10 cellular contexts compared by ENCODE assay signal in genomic region chr4:110959041-110959643, GRCh38.
DNase-seq lines count a peak whose midpoint lies in the region; ATAC-seq, FAIRE-seq and TF ChIP-seq lines count a peak whose summit lies in the region.
"Had no signal": no experiment of that assay in that cellular context is flagged by ENCODE, and none has a peak within 500 bp of the region (broad histone marks: within the 10 kb centered on the region; RNA-seq: fewer than 3 reads in every experiment).

No MANE protein-coding gene starts in this region.

- H3K36me3 ChIP-seq in kidney (ENCODE audit: control insufficient read depth in 1 of 2, insufficient read depth in 2 of 2, low read length in 2 of 2) = no peaks in the 10 kb centered on the region
- H3K36me3 ChIP-seq: prostate gland had no signal

- no peak for DNase-seq in AG04450 (ENCODE audit: low read depth, low spot score)
- no peak for DNase-seq in RWPE1 (ENCODE audit: low spot score)
- peak; percentile 5 to 35 for DNase-seq in foreskin keratinocyte
- no peak for DNase-seq in posterior vena cava (ENCODE audit: low spot score)
- DNase-seq in kidney = no peak
- DNase-seq: GF-D8 had no signal

- TF ChIP-seq CTCF in AG04450 (IDR thresholded peaks at IDR 0.05; ENCODE audit: low read depth, low read length) (peak; percentile 39), RWPE1 (conservative IDR thresholded peaks at IDR 0.05; ENCODE audit: low read depth) (peak; percentile 22), foreskin keratinocyte (conservative IDR thresholded peaks at IDR 0.05) (peak; percentile 75), kidney (IDR thresholded peaks at IDR 0.05; ENCODE audit: borderline replicate concordance, extremely low read depth, insufficient read depth) (no peak)

- ATAC-seq in GM18867 (IDR thresholded peaks at IDR 0.05; ENCODE audit: unreplicated experiment) (peak; percentile 56), foreskin keratinocyte (peak; percentile 44), GM21360 (IDR thresholded peaks at IDR 0.05; ENCODE audit: unreplicated experiment) (no peak), GM18873 (IDR thresholded peaks at IDR 0.05; ENCODE audit: low FRiP score, unreplicated experiment) (no peak)

- H3K4me3 ChIP-seq in AG04450 (ENCODE audit: low read depth, low read length) (no peak overlapping the region), kidney (ENCODE audit: low read length in 2 of 2) (no peak overlapping the region)
- H3K4me3 ChIP-seq: prostate gland had no signal

- H3K4me1 ChIP-seq in foreskin keratinocyte (no peaks in the 10 kb centered on the region), kidney (ENCODE audit: control insufficient read depth in 1 of 2, insufficient read depth in 1 of 2, low read depth in 1 of 2, low read length in 2 of 2) (no peaks in the 10 kb centered on the region)
- H3K4me1 ChIP-seq: prostate gland had no signal

- intact Hi-C loops in posterior vena cava (cut with DNase I) (no loop called here), kidney (cut with DNase I) (no loop called here)

- H3K9me3 ChIP-seq in AG04450 (ENCODE audit: control insufficient read depth, insufficient read depth, low read length) (no peaks in the 10 kb centered on the region), kidney (ENCODE audit: control insufficient read depth in 1 of 2, low read length in 2 of 2) (no peaks in the 10 kb centered on the region)
- H3K9me3 ChIP-seq: prostate gland had no signal

- no peak overlapping the region for H3K9ac ChIP-seq in kidney (ENCODE audit: low read length in 2 of 2)

- H3K27me3 ChIP-seq in AG04450 (ENCODE audit: control insufficient read depth, insufficient read depth, low read length) (no peaks in the 10 kb centered on the region), foreskin keratinocyte (no peaks in the 10 kb centered on the region)

- CTCF ChIA-PET in AG04450 (lab: Charles Lee) = interaction anchor here (0.6 to 2.7 kb wide), 4 partner anchors 18 to 342 kb away, joined by 3 to 22 read pairs (median 4); no protein-coding TSS in a partner anchor
- CTCF ChIA-PET in RWPE1 (lab: Yijun Ruan, JAX) = interaction anchor here (0.5 to 0.7 kb wide), 2 partner anchors 38 to 325 kb away, joined by 4 to 5 read pairs; no protein-coding TSS in a partner anchor

- H3K27ac ChIP-seq in AG04450 (ENCODE audit: low read depth, low read length) (no peak overlapping the region), RWPE1 (no peak overlapping the region), foreskin keratinocyte (no peak overlapping the region), kidney (ENCODE audit: low read depth in 2 of 2, low read length in 2 of 2) (no peak overlapping the region)
- H3K27ac ChIP-seq: prostate gland had no signal

- no peak for FAIRE-seq in kidney (lab: Jason Lieb, UNC)

- POLR2A ChIA-PET in AG04450 (lab: Yijun Ruan, JAX) (no interaction called here), RWPE1 (lab: Yijun Ruan, JAX; ENCODE audit: low non-redundant PET) (no interaction called here)

Comparison
In these comparisons a context has a peak if more than half of its experiments do, and no peak if none do; other contexts are left out.
1. DNase-seq: peak in foreskin keratinocyte (2 of 2); none in AG04450 (single experiment), RWPE1 (single experiment), posterior vena cava (single experiment) and kidney (single experiment).
2. ATAC-seq: peak in GM18867 (single experiment) and foreskin keratinocyte (single experiment); none in GM21360 (single experiment) and GM18873 (single experiment).